Comparison of ENCODE assay signal across 19 cellular contexts in the genomic region with DNA sequence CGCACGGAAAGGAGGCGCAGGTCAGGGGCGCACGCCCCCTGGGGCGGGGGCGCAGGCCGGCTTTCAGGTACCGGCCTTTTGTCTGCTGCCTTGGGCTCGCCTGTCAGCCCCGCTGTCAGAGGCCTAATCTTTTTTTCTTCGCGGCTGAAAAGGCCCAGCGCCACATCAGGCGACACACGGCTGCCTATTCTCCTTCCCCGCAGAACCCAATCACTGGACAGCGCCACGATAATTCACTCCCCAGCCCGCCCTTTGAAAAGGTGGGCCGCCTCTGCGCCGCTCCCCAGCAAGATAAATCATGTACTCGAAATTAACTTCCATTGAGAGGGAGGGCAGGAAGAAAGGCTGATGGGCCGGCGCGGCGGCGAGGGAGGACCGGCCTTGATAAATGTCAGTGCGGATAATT. TPM values are rescaled to one million over a fixed set of nuclear protein-coding genes. Genes with fewer than 3 reads are reported as not detected.
"Had no signal": no experiment of that assay in that cellular context is flagged by ENCODE, and none has a peak within 500 bp of the region (broad histone marks: within the 10 kb centered on the region; RNA-seq: fewer than 3 reads in every experiment).

No MANE protein-coding gene starts in this region.

- ATAC-seq: activated CD8-positive, alpha-beta T cell treated with anti-CD3 and anti-CD28 coated beads for 36 hours; activated T-helper 17 cell treated with anti-CD3 and anti-CD28 coated beads, Interleukin-2, amount 50 U/mL, for 72 hours; effector memory CD8-positive, alpha-beta T cell; foreskin keratinocyte; left lobe of liver; stimulated activated naive CD8-positive, alpha-beta T cell treated with anti-CD3 and anti-CD28 coated beads, Interleukin-15, Interleukin-2, amounts not matched to agents 100 U/mL and 50 U/mL, for 24 hours had no signal

- H3K27me3 ChIP-seq: foreskin keratinocyte, ovary had no signal

- H3K27ac Mint-ChIP-seq: activated CD4-positive, alpha-beta T cell treated with anti-CD3 and anti-CD28 coated beads, Interleukin-2, amount 10 ng/mL, durations not matched to agents 24 days and 14 days; activated CD8-positive, alpha-beta T cell treated with anti-CD3 and anti-CD28 coated beads for 36 hours; activated T-helper 17 cell treated with anti-CD3 and anti-CD28 coated beads, Interleukin-2, amount 50 U/mL, for 72 hours; effector memory CD8-positive, alpha-beta T cell had no signal

- H3K4me3 ChIP-seq: ovary had no signal

- H3K27me3 Mint-ChIP-seq: activated CD4-positive, alpha-beta T cell treated with anti-CD3 and anti-CD28 coated beads, Interleukin-2, amount 10 ng/mL, durations not matched to agents 24 days and 14 days; activated CD8-positive, alpha-beta T cell treated with anti-CD3 and anti-CD28 coated beads for 36 hours had no signal

- H3K36me3 ChIP-seq: ovary had no signal

- H3K9me3 Mint-ChIP-seq: activated CD4-positive, alpha-beta T cell treated with anti-CD3 and anti-CD28 coated beads, Interleukin-2, amount 10 ng/mL, durations not matched to agents 24 days and 14 days; activated CD8-positive, alpha-beta T cell treated with anti-CD3 and anti-CD28 coated beads for 36 hours; activated T-helper 17 cell treated with anti-CD3 and anti-CD28 coated beads, Interleukin-2, amount 50 U/mL, for 72 hours; effector memory CD8-positive, alpha-beta T cell had no signal

- H3K4me3 Mint-ChIP-seq: activated CD4-positive, alpha-beta T cell treated with anti-CD3 and anti-CD28 coated beads, Interleukin-2, amount 10 ng/mL, durations not matched to agents 24 days and 14 days; activated CD8-positive, alpha-beta T cell treated with anti-CD3 and anti-CD28 coated beads for 36 hours; activated T-helper 17 cell treated with anti-CD3 and anti-CD28 coated beads, Interleukin-2, amount 50 U/mL, for 72 hours; effector memory CD8-positive, alpha-beta T cell had no signal

- H3K4me1 ChIP-seq: foreskin keratinocyte had no signal

- H3K27ac ChIP-seq: epithelial cell of prostate, foreskin keratinocyte had no signal

- DNase-seq: activated CD4-positive, alpha-beta T cell treated with anti-CD3 and anti-CD28 coated beads, Interleukin-2, amount 10 ng/mL, durations not matched to agents 24 days and 14 days; activated CD8-positive, alpha-beta T cell treated with anti-CD3 and anti-CD28 coated beads for 36 hours; activated naive CD4-positive, alpha-beta T cell treated with Interleukin-2 at 50 U/mL for 16 hours; activated T-cell treated with anti-CD3 and anti-CD28 coated beads, Interleukin-2, amount 50 U/mL, for 1 hour; anterior cingulate cortex; effector memory CD8-positive, alpha-beta T cell; foreskin keratinocyte; head of caudate nucleus; midbrain; ovary; stimulated activated naive CD8-positive, alpha-beta T cell treated with anti-CD3 and anti-CD28 coated beads, Interleukin-15, Interleukin-2, amounts not matched to agents 100 U/mL and 50 U/mL, for 24 hours; substantia nigra; T1000; trophoblast cell had no signal

- H3K9me3 ChIP-seq: ovary had no signal

- H3K4me1 Mint-ChIP-seq: activated CD4-positive, alpha-beta T cell treated with anti-CD3 and anti-CD28 coated beads, Interleukin-2, amount 10 ng/mL, durations not matched to agents 24 days and 14 days; activated T-helper 17 cell treated with anti-CD3 and anti-CD28 coated beads, Interleukin-2, amount 50 U/mL, for 72 hours had no signal

RNA-seq across cellular contexts. Expression of gene PRDM16, which starts 42.6 kb away (rescaled TPM):
- total RNA-seq: activated CD4-positive, alpha-beta T cell treated with anti-CD3 and anti-CD28 coated beads, Interleukin-2, amount 10 ng/mL, durations not matched to agents 24 days and 14 days; activated T-helper 17 cell treated with anti-CD3 and anti-CD28 coated beads, Interleukin-2, amount 50 U/mL, for 72 hours; dermis microvascular lymphatic vessel endothelial cell; lung microvascular endothelial cell had no signal
